In the genomic region with DNA sequence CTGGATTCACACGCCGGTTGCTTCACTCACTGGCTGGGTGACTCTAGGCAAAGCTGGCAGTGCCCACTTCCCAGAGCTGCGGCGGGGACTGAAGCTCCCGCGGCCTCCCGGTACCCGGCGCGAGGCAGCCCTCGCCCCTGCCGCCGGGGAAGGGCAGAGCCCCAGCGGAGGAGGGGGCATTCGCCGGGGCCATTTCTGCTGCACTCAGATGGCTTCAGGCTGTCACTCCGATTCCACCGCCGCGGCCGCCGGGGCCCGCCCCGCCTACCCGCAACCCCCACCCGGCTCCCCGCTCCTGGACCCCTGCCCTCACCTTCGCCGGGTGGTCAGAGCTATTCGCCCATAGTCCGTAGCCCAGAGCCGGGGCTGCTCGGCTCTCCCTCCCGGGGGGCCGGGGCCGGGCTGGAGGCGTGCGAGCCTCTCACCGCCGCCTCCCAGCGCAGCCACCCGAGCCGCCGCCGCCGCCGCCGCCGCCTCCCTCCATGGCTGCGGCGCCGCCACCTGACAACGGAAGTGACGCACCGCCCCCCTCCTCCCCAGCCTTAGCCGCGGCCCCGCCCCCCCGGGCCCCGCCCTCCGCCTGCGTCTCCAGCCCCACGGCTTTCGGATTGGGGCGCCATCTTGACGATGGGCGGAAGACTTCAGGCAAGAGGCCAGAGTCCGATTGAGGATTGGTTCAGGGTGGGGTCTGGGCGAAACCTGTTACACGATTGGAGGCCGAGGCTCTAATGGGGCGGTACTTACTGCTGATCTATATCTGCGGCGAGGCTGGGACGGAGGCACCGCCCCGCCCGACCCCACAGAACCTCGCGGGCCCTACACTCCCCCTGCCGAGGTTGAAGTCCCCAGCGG, we compare ENCODE assay signal across 8 cellular contexts. TPM values are rescaled to one million over a fixed set of nuclear protein-coding genes. Genes with fewer than 3 reads are reported as not detected.
DNase-seq lines count a peak whose midpoint lies in the region; ATAC-seq, FAIRE-seq and TF ChIP-seq lines count a peak whose summit lies in the region.

Gene STK40, minus strand, starts transcription at position 515 of the 852 bp plus-strand sequence. CDS start 24,592 bp downstream, outside the sequence.

- ATAC-seq in GM19395 (IDR thresholded peaks at IDR 0.05; ENCODE audit: unreplicated experiment) (peak; percentile 86), HG03565 (IDR thresholded peaks at IDR 0.05; ENCODE audit: unreplicated experiment) (peak; percentile 77), HepG2 (peak; percentile 92)

- FAIRE-seq in HepG2 (lab: Jason Lieb, UNC) = peak; percentile 94

- peak within 1 kb of the TSS; percentile 78 to 96 (median 92) for H3K9ac ChIP-seq in BLaER1 treated with 17β-estradiol and CSF1 and Interleukin-3, amounts not matched to agents 10 nM and 100 nM
- peak within 1 kb of the TSS; percentile 97 for H3K9ac ChIP-seq in HepG2 (ENCODE audit: insufficient read depth, low read depth, low read length)

- TF ChIP-seq POLR2A in HepG2 (IDR thresholded peaks at IDR 0.05; ENCODE audit: insufficient read depth in 1 of 2, low read depth in 2 of 2, low read length in 2 of 2) = peak in 1 of 2 experiments; percentile 46; a peak in 1 of 4 replicates

- CTCF ChIA-PET in HepG2 (lab: Yijun Ruan, JAX; ENCODE audit: low intra/inter-chr PET ratio, low total read pairs) = no interaction called here

- H2AFZ ChIP-seq in HepG2 (ENCODE audit: low read length) = no peak within 1 kb of the TSS

- TF ChIP-seq EP300 in HepG2 (IDR thresholded peaks at IDR 0.05; ENCODE audit: low read depth in 2 of 2, low read length in 2 of 2) (no peak), HepG2 (CRISPR knock-in tag; IDR thresholded peaks at IDR 0.05; ENCODE audit: borderline replicate concordance) (no peak)

- no peak; the same call in 1 of the 2 replicates for TF ChIP-seq CTCF in HepG2 (CRISPR knock-in tag; IDR thresholded peaks at IDR 0.05)

- no TSS peak for BruUV-seq in HepG2 (replicated peaks; lab: Mats Ljungman, UMichigan)

- TF ChIP-seq RAD21 in HepG2 (CRISPR knock-in tag; IDR thresholded peaks at IDR 0.05) = no peak

- peak within 1 kb of the TSS; percentile 91 to 99 (median 97) for H3K27ac ChIP-seq in BLaER1 treated with 17β-estradiol and CSF1 and Interleukin-3, amounts not matched to agents 10 nM and 100 nM
- peak within 1 kb of the TSS; percentile 99 for H3K27ac ChIP-seq in HepG2 (ENCODE audit: extremely low read length, insufficient read depth, low read length)

- 0% methylated on average over 13 of the region's 82 CpGs for WGBS in HepG2 (ENCODE audit: low lambda C conversion rate)

- no peaks in the 10 kb centered on the region for H3K27me3 ChIP-seq in BLaER1 treated with 17β-estradiol and CSF1 and Interleukin-3, amounts not matched to agents 10 nM and 100 nM
- no peaks in the 10 kb centered on the region; a peak in 1 of 5 replicates for H3K27me3 ChIP-seq in HepG2 (ENCODE audit: control insufficient read depth in 1 of 2, insufficient read depth in 2 of 2, low read length in 2 of 2)

- POLR2A ChIA-PET in HepG2 (lab: Yijun Ruan, JAX) = interaction anchor here (0.9 to 9.5 kb wide), 15 partner anchors 14 to 236 kb away, joined by 3 to 391 read pairs (median 7); partner anchors contain the start of genes CSF3R, EVA1B, LSM10 and MRPS15

- peak; percentile 100 for DNase-seq in NCI-H774 (lab: John Stamatoyannopoulos, UW)
- peak; percentile 98 for DNase-seq in activated CD4-positive, alpha-beta T cell treated with anti-CD3 and anti-CD28 coated beads, Interleukin-2, amount 50 U/mL, for 48 hours
- DNase-seq in dermis microvascular lymphatic vessel endothelial cell (ENCODE audit: low read depth in 2 of 2) = peak; percentile 99 to 100
- peak; percentile 98 for DNase-seq in HepG2 (ENCODE audit: low spot score)
- DNase-seq in stimulated activated CD4-positive, alpha-beta T cell treated with anti-CD3 and anti-CD28 coated beads, Interleukin-4, amount 100 ng/mL, for 1 hour = peak; percentile 97

- peaks cover 10 to 48% (median 41%) of the 10 kb centered on the region in 11 experiments; a peak in 19 of 22 replicates for H4K20me1 ChIP-seq in BLaER1 treated with 17β-estradiol and CSF1 and Interleukin-3, amounts not matched to agents 10 nM and 100 nM
- H4K20me1 ChIP-seq in HepG2 (ENCODE audit: insufficient read depth, low read length) = peaks cover 9% of the 10 kb centered on the region

- H3K9me3 ChIP-seq in BLaER1 treated with 17β-estradiol and CSF1 and Interleukin-3, amounts not matched to agents 10 nM and 100 nM (replicated peaks in 1 of 11) = no peaks in the 10 kb centered on the region
- H3K9me3 ChIP-seq in HepG2 (ENCODE audit: low read length) = no peaks in the 10 kb centered on the region

- peaks cover 47% of the 10 kb centered on the region for H3K79me2 ChIP-seq in HepG2 (ENCODE audit: insufficient read depth, low read length)

- peaks cover 48 to 81% (median 61%) of the 10 kb centered on the region in 10 experiments for H3K4me1 ChIP-seq in BLaER1 treated with 17β-estradiol and CSF1 and Interleukin-3, amounts not matched to agents 10 nM and 100 nM
- peaks cover 59% of the 10 kb centered on the region for H3K4me1 ChIP-seq in HepG2 (ENCODE audit: insufficient read depth, low read length)

- intact Hi-C loops in HepG2 (cut with micrococcal nuclease; ENCODE audit: unreplicated experiment) = loop anchor here (1.0 kb wide), 1 partner anchor 12 kb away; the partner anchor contains the start of gene LSM10

- in situ Hi-C loops in HepG2 (cut with HindIII; ENCODE audit: extremely low pct_ligation_motif_present, low pct_unique_long_range_greater_than_20kb) = no loop called here

- peak within 1 kb of the TSS; percentile 92 to 99 (median 96) for H3K4me2 ChIP-seq in BLaER1 treated with 17β-estradiol and CSF1 and Interleukin-3, amounts not matched to agents 10 nM and 100 nM
- H3K4me2 ChIP-seq in HepG2 (ENCODE audit: low read depth, low read length) = peak within 1 kb of the TSS; percentile 99

- peaks cover 5 to 34% (median 18%) of the 10 kb centered on the region in 11 experiments; a peak in 20 of 22 replicates for H3K36me3 ChIP-seq in BLaER1 treated with 17β-estradiol and CSF1 and Interleukin-3, amounts not matched to agents 10 nM and 100 nM
- H3K36me3 ChIP-seq in HepG2 (replicated peaks in 1 of 2; ENCODE audit: control insufficient read depth in 1 of 2, insufficient read depth in 2 of 2, low read length in 2 of 2) = peaks cover under 1 to 3% of the 10 kb centered on the region in 2 experiments; a peak in 3 of 5 replicates

- H3K4me3 ChIP-seq in BLaER1 treated with 17β-estradiol and CSF1 and Interleukin-3, amounts not matched to agents 10 nM and 100 nM = peak within 1 kb of the TSS; percentile 77 to 97 (median 90)
- peak within 1 kb of the TSS; percentile 92 to 98 (median 97) for H3K4me3 ChIP-seq in HepG2 (replicated peaks in 1 of 3; ENCODE audit: insufficient read depth in 1 of 3, low read depth in 2 of 3, low read length in 3 of 3)

TF ChIP-seq in HepG2, 621 proteins besides CTCF, POLR2A, EP300 and RAD21 (continues in another document):
- no peak for TF ChIP-seq TGIF2 (CRISPR knock-in tag; IDR thresholded peaks at IDR 0.05)
- TF ChIP-seq, protein P1, sequence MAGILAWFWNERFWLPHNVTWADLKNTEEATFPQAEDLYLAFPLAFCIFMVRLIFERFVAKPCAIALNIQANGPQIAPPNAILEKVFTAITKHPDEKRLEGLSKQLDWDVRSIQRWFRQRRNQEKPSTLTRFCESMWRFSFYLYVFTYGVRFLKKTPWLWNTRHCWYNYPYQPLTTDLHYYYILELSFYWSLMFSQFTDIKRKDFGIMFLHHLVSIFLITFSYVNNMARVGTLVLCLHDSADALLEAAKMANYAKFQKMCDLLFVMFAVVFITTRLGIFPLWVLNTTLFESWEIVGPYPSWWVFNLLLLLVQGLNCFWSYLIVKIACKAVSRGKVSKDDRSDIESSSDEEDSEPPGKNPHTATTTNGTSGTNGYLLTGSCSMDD (CRISPR knock-in tag; IDR thresholded peaks at IDR 0.05) = no peak
- no peak for TF ChIP-seq JARID2 (CRISPR knock-in tag; IDR thresholded peaks at IDR 0.05; ENCODE audit: insufficient replicate concordance)

RNA-seq across cellular contexts. Expression of gene STK40, which starts in this region (rescaled TPM):
- total RNA-seq in dermis microvascular lymphatic vessel endothelial cell = 15.0 and 23.1 TPM in 2 replicates
- total RNA-seq in HepG2 (2016; rRNA removed; fragmentation: Illumina TruSeq; extraction: Trizol) = 33.8 and 40.1 TPM in 2 replicates
- 24.9 and 25.5 TPM in 2 replicates for total RNA-seq in HepG2 (2016; cell fraction: cytosol; rRNA removed; fragmentation: Illumina TruSeq; extraction: Trizol; ENCODE audit: low read depth)
- total RNA-seq in HepG2 (2016; cell fraction: insoluble cytoplasmic fraction; rRNA removed; fragmentation: Illumina TruSeq; extraction: Trizol) = 32.8 and 34.8 TPM in 2 replicates
- 68.1 and 69.3 TPM in 2 replicates for total RNA-seq in HepG2 (2016; cell fraction: membrane; rRNA removed; fragmentation: Illumina TruSeq; extraction: Trizol)
- total RNA-seq in HepG2 (2016; cell fraction: nucleus; rRNA removed; fragmentation: Illumina TruSeq; extraction: Trizol) = 19.0 and 20.3 TPM in 2 replicates
- polyA plus RNA-seq in HepG2 (2011; rRNA removed) = 35.1 and 49.2 TPM in 2 replicates
- 30.7 and 33.6 TPM in 2 replicates for polyA plus RNA-seq in HepG2 (2011; cell fraction: cytosol; rRNA removed)
- 35.7 and 39.3 TPM in 2 replicates for polyA plus RNA-seq in HepG2 (2011; cell fraction: nucleus; rRNA removed)
- 32.0 and 37.7 TPM in 2 replicates for polyA plus RNA-seq in HepG2 (2012)
- 28.6 and 31.6 TPM in 2 replicates for polyA plus RNA-seq in HepG2 (2016; cell fraction: cytosol; fragmentation: Illumina TruSeq; extraction: Trizol; ENCODE audit: low read depth)
- polyA plus RNA-seq in HepG2 (2016; cell fraction: insoluble cytoplasmic fraction; fragmentation: Illumina TruSeq; extraction: Trizol; ENCODE audit: low read depth) = 42.6 and 52.9 TPM in 2 replicates
- polyA plus RNA-seq in HepG2 (2016; cell fraction: membrane; fragmentation: Illumina TruSeq; extraction: Trizol; ENCODE audit: low read depth) = 71.6 and 77.6 TPM in 2 replicates
- polyA plus RNA-seq in HepG2 (2016; cell fraction: nucleus; fragmentation: Illumina TruSeq; extraction: Trizol; ENCODE audit: insufficient read depth, low read depth) = 39.8 and 45.0 TPM in 2 replicates
- polyA minus RNA-seq in HepG2 (2011; rRNA and poly(A)+ RNA removed; ENCODE audit: low replicate concordance) = 14.8 and 47.6 TPM in 2 replicates
- polyA minus RNA-seq in HepG2 (2011; cell fraction: cytosol; rRNA and poly(A)+ RNA removed) = 15.3 and 21.4 TPM in 2 replicates
- polyA minus RNA-seq in HepG2 (2011; cell fraction: nucleus; rRNA and poly(A)+ RNA removed) = 8.6 and 8.8 TPM in 2 replicates

Comparison
In these comparisons a context has a peak if more than half of its experiments do, and no peak if none do; other contexts are left out.
1. Peak in every context shown above with its lines: DNase-seq, ATAC-seq, H3K4me3 ChIP-seq and H3K27ac ChIP-seq.